ENCODE assay signal across 9 cellular contexts in the genomic region with DNA sequence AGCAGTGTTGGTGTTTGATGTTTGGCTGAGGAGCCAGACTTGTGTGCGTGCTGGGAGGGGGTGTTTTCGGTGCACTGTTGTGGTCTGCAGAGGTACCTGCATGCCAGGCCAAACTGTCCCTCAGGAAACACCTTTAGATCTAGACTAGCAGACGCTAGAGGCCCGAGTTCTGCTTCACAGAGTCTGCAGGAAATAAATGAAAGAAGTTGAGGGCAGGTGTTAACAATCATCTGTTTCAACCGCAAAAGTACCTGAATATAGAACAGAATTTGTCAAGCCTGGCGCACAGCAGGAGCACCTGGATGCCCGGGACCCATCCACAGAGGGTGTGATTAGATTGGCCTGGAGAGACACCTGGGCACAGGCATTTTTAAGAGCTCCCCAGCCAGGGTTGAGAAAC. TPM values are rescaled to one million over a fixed set of nuclear protein-coding genes. Genes with fewer than 3 reads are reported as not detected.
DNase-seq lines count a peak whose midpoint lies in the region; ATAC-seq lines count a peak whose summit lies in the region.
"Had no signal": no experiment of that assay in that cellular context is flagged by ENCODE, and none has a peak within 500 bp of the region (broad histone marks: within the 10 kb centered on the region; RNA-seq: fewer than 3 reads in every experiment).

No MANE protein-coding gene starts in this region.

- H3K4me3 ChIP-seq in SJCRH30, result no peak overlapping the region
- H3K4me3 ChIP-seq: lung had no signal

- H3K27ac Mint-ChIP-seq in naive thymus-derived CD8-positive, alpha-beta T cell, result peak overlapping the region in 7 of 10 donors; percentile 36 to 83 (median 74)

- intact Hi-C loops in posterior cingulate gyrus (cut with DNase I), result no loop called here

- H3K9me3 Mint-ChIP-seq in naive thymus-derived CD8-positive, alpha-beta T cell, result no peaks in the 10 kb centered on the region

- no peaks in the 10 kb centered on the region for H3K9me3 ChIP-seq in SJCRH30 (replicated peaks)

- no peaks in the 10 kb centered on the region for H3K4me1 ChIP-seq in SJCRH30

- POLR2A ChIA-PET in naive thymus-derived CD8-positive, alpha-beta T cell (lab: Charles Lee), result interaction anchor here (0.6 kb wide), 1 partner anchor 22 kb away, joined by 3 read pairs; no protein-coding TSS in a partner anchor

- H3K27me3 ChIP-seq in SJCRH30, result no peaks in the 10 kb centered on the region; the same call in 1 of the 2 replicates

- peaks cover 11 to 53% (median 14%) of the 10 kb centered on the region in 4 donors for H3K4me1 Mint-ChIP-seq in naive thymus-derived CD8-positive, alpha-beta T cell

- peak in 3 of 10 donors; percentile 4 to 17 (median 7) for DNase-seq in naive thymus-derived CD8-positive, alpha-beta T cell
- DNase-seq in posterior cingulate gyrus (no peak), SJCRH30 (no peak)
- DNase-seq in stimulated activated CD4-positive, alpha-beta T cell treated with anti-CD3 and anti-CD28 coated beads, Interleukin-1b, Interleukin-23, amount 100 ng/mL, for 48 hours, result no peak
- DNase-seq: NCI-H69 had no signal

- no peaks in the 10 kb centered on the region for H3K36me3 Mint-ChIP-seq in naive thymus-derived CD8-positive, alpha-beta T cell

- no peaks in the 10 kb centered on the region for H3K27me3 Mint-ChIP-seq in naive thymus-derived CD8-positive, alpha-beta T cell

- no peak overlapping the region for H3K27ac ChIP-seq in SJCRH30

- ATAC-seq in GM18909 (IDR thresholded peaks at IDR 0.05; ENCODE audit: poor library complexity, unreplicated experiment) (peak; percentile 59), HG02571 (IDR thresholded peaks at IDR 0.05; ENCODE audit: unreplicated experiment) (peak; percentile 35), HG03575 (IDR thresholded peaks at IDR 0.05; ENCODE audit: extremely low read depth, insufficient number of reproducible peaks, low FRiP score, unreplicated experiment) (peak; percentile 33)
- peak; percentile 59 to 67 for ATAC-seq in naive thymus-derived CD8-positive, alpha-beta T cell

- no peaks in the 10 kb centered on the region for H3K36me3 ChIP-seq in SJCRH30

- H3K4me3 Mint-ChIP-seq in naive thymus-derived CD8-positive, alpha-beta T cell, result peak overlapping the region in 7 of 10 donors; percentile 30 to 40 (median 34)

RNA-seq across cellular contexts. Expression of a gene that starts 40.5 kb away (rescaled TPM):
- total RNA-seq in naive thymus-derived CD8-positive, alpha-beta T cell, result 10 to 100 TPM; 27.1 to 28.8 TPM
- polyA plus RNA-seq in naive thymus-derived CD8-positive, alpha-beta T cell, result 10 to 100 TPM; 12.5 to 20.0 (median 13.7) TPM
- 12.4 and 16.1 TPM in 2 replicates for total RNA-seq in SJCRH30 (2014; rRNA removed; shearing (Covaris generic))
